8 cellular contexts compared by ENCODE assay signal in genomic region chr12:124927325-124928094, GRCh38.
DNase-seq lines count a peak whose midpoint lies in the region; ATAC-seq and TF ChIP-seq lines count a peak whose summit lies in the region.

No MANE protein-coding gene starts in this region.

- peak; percentile 71 for ATAC-seq in GM18517 (IDR thresholded peaks at IDR 0.05; ENCODE audit: unreplicated experiment)
- peak; percentile 80 for ATAC-seq in HG03066 (IDR thresholded peaks at IDR 0.05; ENCODE audit: low read depth, unreplicated experiment)

- peak overlapping the region; percentile 61 for H3K4me3 ChIP-seq in cardiac fibroblast (replicated peaks in 1 of 2; ENCODE audit: low read depth in 2 of 2, low read length in 2 of 2)

- TF ChIP-seq CTCF in cardiac fibroblast (IDR thresholded peaks at IDR 0.05; ENCODE audit: low read depth, low read length) = no peak

- DNase-seq in T-helper 2 cell = peak; percentile 65 to 92 (median 87)
- DNase-seq in cardiac fibroblast (ENCODE audit: low read depth in 2 of 2) = peak; percentile 87 to 93
- DNase-seq in kidney tubule cell (ENCODE audit: low spot score) = peak; percentile 91
- peak; percentile 94 for DNase-seq in stimulated activated CD4-positive, alpha-beta T cell treated with anti-CD3 and anti-CD28 coated beads, Interleukin-1b, Interleukin-23, amount 100 ng/mL, for 48 hours
- DNase-seq in T1000 (lab: John Stamatoyannopoulos, UW) = no peak
- no peak for DNase-seq in NCI-H187 (lab: John Stamatoyannopoulos, UW)

Comparison
In these comparisons a context has a peak if more than half of its experiments do, and no peak if none do; other contexts are left out.
1. DNase-seq: peak in T-helper 2 cell (5 of 5), cardiac fibroblast (2 of 2), kidney tubule cell (single experiment) and stimulated activated CD4-positive, alpha-beta T cell treated with anti-CD3 and anti-CD28 coated beads, Interleukin-1b, Interleukin-23, amount 100 ng/mL, for 48 hours (single experiment); none in T1000 (single experiment) and NCI-H187 (0 of 2).